1 cellular context compared by ENCODE assay signal in the genomic region with DNA sequence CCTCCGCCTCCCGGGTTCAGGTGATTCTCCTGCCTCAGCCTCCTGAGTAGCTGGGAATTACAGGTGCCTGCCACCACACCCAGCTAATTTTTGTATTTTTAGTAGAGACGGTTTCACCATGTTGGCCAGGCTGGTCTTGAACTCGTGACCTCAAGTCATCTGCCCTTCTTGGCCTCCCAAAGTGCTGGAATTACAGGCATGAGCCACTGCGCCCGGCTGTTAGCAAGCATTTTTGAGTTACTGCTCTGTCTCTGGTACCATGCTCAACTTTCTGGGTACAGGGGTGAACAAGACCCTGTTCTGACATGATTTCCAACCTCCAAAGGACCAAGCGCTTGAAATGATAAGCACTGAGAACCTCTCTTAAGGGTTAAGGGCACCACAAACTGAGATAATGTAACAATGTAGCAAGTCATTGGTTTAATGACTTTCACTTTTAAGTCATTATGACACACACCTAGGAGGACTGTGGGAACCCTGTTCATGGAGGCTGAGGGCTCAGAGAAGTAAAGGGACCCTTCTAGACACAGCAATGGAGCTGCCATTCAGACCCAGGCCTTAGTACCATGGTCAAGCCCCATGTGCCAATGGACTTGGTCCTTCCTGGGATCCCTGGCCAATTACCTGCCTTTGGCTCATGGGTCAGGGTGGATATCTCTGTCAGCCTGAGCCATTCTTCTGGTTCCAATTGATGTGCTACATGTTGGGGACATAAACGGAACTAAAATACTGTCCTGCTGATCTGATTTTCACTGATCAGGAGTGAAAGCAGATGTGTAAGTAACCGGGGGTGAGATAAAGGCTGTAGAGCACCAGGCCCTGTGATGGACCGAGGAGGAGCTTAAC.
TF ChIP-seq lines count a peak whose summit lies in the region.

No MANE protein-coding gene starts in this region.

TF ChIP-seq in HepG2, 621 proteins besides CTCF, POLR2A, EP300 and RAD21:
- no peak for TF ChIP-seq ZNF839 (CRISPR knock-in tag; IDR thresholded peaks at IDR 0.05; ENCODE audit: borderline replicate concordance)
- TF ChIP-seq ZNF687 (CRISPR knock-in tag; IDR thresholded peaks at IDR 0.05): no peak
- TF ChIP-seq ZNF646 (CRISPR knock-in tag; IDR thresholded peaks at IDR 0.05): no peak
- TF ChIP-seq ZNF12 (CRISPR knock-in tag; IDR thresholded peaks at IDR 0.05): no peak
TF ChIP-seq in HepG2: peak in this region for 0.
